Comparison of ENCODE assay signal across 15 cellular contexts in genomic region chr18:3985030-3985429, GRCh38.
DNase-seq lines count a peak whose midpoint lies in the region; ATAC-seq, FAIRE-seq and TF ChIP-seq lines count a peak whose summit lies in the region.
"Had no signal": no experiment of that assay in that cellular context is flagged by ENCODE, and none has a peak within 500 bp of the region (broad histone marks: within the 10 kb centered on the region; RNA-seq: fewer than 3 reads in every experiment).

No MANE protein-coding gene starts in this region.

- no peaks in the 10 kb centered on the region for H3K36me3 ChIP-seq in naive thymus-derived CD4-positive, alpha-beta T cell (ENCODE audit: control insufficient read depth in 2 of 3, insufficient read depth in 3 of 3, low read length in 3 of 3)
- H3K36me3 ChIP-seq: gastrocnemius medialis, spleen had no signal

- no peak for DNase-seq in activated CD4-positive, alpha-beta T cell treated with anti-CD3 and anti-CD28 coated beads for 36 hours
- DNase-seq in activated CD4-positive, alpha-beta T cell treated with anti-CD3 and anti-CD28 coated beads for 1 hour = no peak
- peak; percentile 26 for DNase-seq in HCEC 1CT
- DNase-seq in astrocyte of the spinal cord (ENCODE audit: low read depth, low spot score) = peak; percentile 18
- DNase-seq in naive thymus-derived CD4-positive, alpha-beta T cell = peak in 1 of 9 donors; percentile 8
- DNase-seq in central memory CD4-positive, alpha-beta T cell = no peak
- no peak for DNase-seq in GM03348 (ENCODE audit: low spot score)
- no peak for DNase-seq in frontal cortex (ENCODE audit: low spot score in 2 of 2)
- DNase-seq: activated effector memory CD4-positive, alpha-beta T cell treated with Interleukin-2 at 50 U/mL for 16 hours; cortex of kidney; gastrocnemius medialis; NCI-H187 treated with DMSO at 0.1 percent for 48 hours; spleen had no signal

- H3K4me1 Mint-ChIP-seq in activated CD4-positive, alpha-beta T cell treated with anti-CD3 and anti-CD28 coated beads for 36 hours = peaks cover 18% of the 10 kb centered on the region
- peaks cover 10 to 25% (median 17%) of the 10 kb centered on the region in 7 donors for H3K4me1 Mint-ChIP-seq in naive thymus-derived CD4-positive, alpha-beta T cell

- ATAC-seq in activated CD4-positive, alpha-beta T cell treated with anti-CD3 and anti-CD28 coated beads for 36 hours = peak; percentile 19
- no peak for ATAC-seq in naive thymus-derived CD4-positive, alpha-beta T cell
- ATAC-seq: gastrocnemius medialis had no signal

- H3K27ac Mint-ChIP-seq in activated CD4-positive, alpha-beta T cell treated with anti-CD3 and anti-CD28 coated beads for 36 hours = peak overlapping the region; percentile 12
- H3K27ac Mint-ChIP-seq in naive thymus-derived CD4-positive, alpha-beta T cell = peak overlapping the region in 6 of 9 donors; percentile 1 to 66 (median 34)
- H3K27ac Mint-ChIP-seq: type B pancreatic cell had no signal

- no peak overlapping the region for H3K27ac ChIP-seq in naive thymus-derived CD4-positive, alpha-beta T cell (ENCODE audit: low read depth, low read length)
- H3K27ac ChIP-seq: gastrocnemius medialis, spleen had no signal

- intact Hi-C loops in activated CD4-positive, alpha-beta T cell treated with anti-CD3 and anti-CD28 coated beads for 36 hours (cut with DNase I, micrococcal nuclease) = no loop called here
- intact Hi-C loops in naive thymus-derived CD4-positive, alpha-beta T cell (cut with micrococcal nuclease) = loop anchor here in 1 of 2 donors (1.0 kb wide), 1 partner anchor 10 kb away; no protein-coding TSS in a partner anchor

- no peaks in the 10 kb centered on the region for H3K27me3 ChIP-seq in naive thymus-derived CD4-positive, alpha-beta T cell (ENCODE audit: control insufficient read depth in 2 of 2, insufficient read depth in 2 of 2, low read length in 2 of 2)
- H3K27me3 ChIP-seq: gastrocnemius medialis, spleen had no signal

- in situ Hi-C loops in astrocyte of the spinal cord (cut with HindIII; ENCODE audit: low sequenced_read_pairs) = no loop called here

- H3K36me3 Mint-ChIP-seq in activated CD4-positive, alpha-beta T cell treated with anti-CD3 and anti-CD28 coated beads for 36 hours (ENCODE audit: low read depth) = no peaks in the 10 kb centered on the region
- peaks cover 0 to 9% (median 0%) of the 10 kb centered on the region in 5 donors for H3K36me3 Mint-ChIP-seq in naive thymus-derived CD4-positive, alpha-beta T cell
- H3K36me3 Mint-ChIP-seq: type B pancreatic cell had no signal

- no peak for FAIRE-seq in frontal cortex (lab: Jason Lieb, UNC)
- FAIRE-seq: islet of Langerhans had no signal

- POLR2A ChIA-PET in activated CD4-positive, alpha-beta T cell treated with anti-CD3 and anti-CD28 coated beads for 36 hours (lab: Charles Lee) = no interaction called here
- POLR2A ChIA-PET in naive thymus-derived CD4-positive, alpha-beta T cell (lab: Charles Lee) = no interaction called here

- CTCF ChIA-PET in activated CD4-positive, alpha-beta T cell treated with anti-CD3 and anti-CD28 coated beads for 36 hours (lab: Charles Lee) = interaction anchor here (0.6 to 5.4 kb wide), 8 partner anchors 10 to 218 kb away, joined by 3 to 34 read pairs (median 3); no protein-coding TSS in a partner anchor
- CTCF ChIA-PET in naive thymus-derived CD4-positive, alpha-beta T cell (lab: Charles Lee) = interaction anchor here (0.6 to 2.2 kb wide), 3 partner anchors 10 to 1774 kb away, joined by 5 to 12 read pairs (median 5); no protein-coding TSS in a partner anchor

- no peaks in the 10 kb centered on the region for H3K27me3 Mint-ChIP-seq in activated CD4-positive, alpha-beta T cell treated with anti-CD3 and anti-CD28 coated beads for 36 hours
- H3K27me3 Mint-ChIP-seq in naive thymus-derived CD4-positive, alpha-beta T cell = peaks cover 0 to 7% (median 0%) of the 10 kb centered on the region in 5 donors

- H3K9me3 Mint-ChIP-seq in activated CD4-positive, alpha-beta T cell treated with anti-CD3 and anti-CD28 coated beads for 36 hours (ENCODE audit: low read depth) = no peaks in the 10 kb centered on the region
- peaks cover 0 to 6% (median 3%) of the 10 kb centered on the region in 11 donors for H3K9me3 Mint-ChIP-seq in naive thymus-derived CD4-positive, alpha-beta T cell
- H3K9me3 Mint-ChIP-seq: type B pancreatic cell had no signal

- no peak overlapping the region for H3K4me3 ChIP-seq in astrocyte of the spinal cord (ENCODE audit: low read depth, low read length)
- H3K4me3 ChIP-seq in naive thymus-derived CD4-positive, alpha-beta T cell (ENCODE audit: low read length) = no peak overlapping the region
- H3K4me3 ChIP-seq: gastrocnemius medialis, spleen had no signal

- H3K9me3 ChIP-seq in naive thymus-derived CD4-positive, alpha-beta T cell (ENCODE audit: control insufficient read depth in 2 of 3, low read length in 3 of 3) = no peaks in the 10 kb centered on the region
- H3K9me3 ChIP-seq: gastrocnemius medialis had no signal

- no peak for TF ChIP-seq CTCF in astrocyte of the spinal cord (IDR thresholded peaks at IDR 0.05; ENCODE audit: low read depth, low read length)

- H3K4me3 Mint-ChIP-seq in activated CD4-positive, alpha-beta T cell treated with anti-CD3 and anti-CD28 coated beads for 36 hours = no peak overlapping the region
- H3K4me3 Mint-ChIP-seq in naive thymus-derived CD4-positive, alpha-beta T cell = peak overlapping the region; percentile 16 to 63 (median 34)
- H3K4me3 Mint-ChIP-seq: type B pancreatic cell had no signal

- H3K4me1 ChIP-seq in naive thymus-derived CD4-positive, alpha-beta T cell (ENCODE audit: control insufficient read depth in 2 of 2, insufficient read depth in 2 of 2, low read length in 2 of 2) = no peaks in the 10 kb centered on the region
- H3K4me1 ChIP-seq: gastrocnemius medialis had no signal

Comparison
In these comparisons a context has a peak if more than half of its experiments do, and no peak if none do; other contexts are left out.
1. DNase-seq: peak in HCEC 1CT (single experiment) and astrocyte of the spinal cord (single experiment); none in activated CD4-positive, alpha-beta T cell treated with anti-CD3 and anti-CD28 coated beads for 36 hours (single experiment), activated CD4-positive, alpha-beta T cell treated with anti-CD3 and anti-CD28 coated beads for 1 hour (single experiment), central memory CD4-positive, alpha-beta T cell (single experiment), GM03348 (single experiment) and frontal cortex (0 of 2).